Comparison of ENCODE assay signal across 16 cellular contexts in the genomic region with DNA sequence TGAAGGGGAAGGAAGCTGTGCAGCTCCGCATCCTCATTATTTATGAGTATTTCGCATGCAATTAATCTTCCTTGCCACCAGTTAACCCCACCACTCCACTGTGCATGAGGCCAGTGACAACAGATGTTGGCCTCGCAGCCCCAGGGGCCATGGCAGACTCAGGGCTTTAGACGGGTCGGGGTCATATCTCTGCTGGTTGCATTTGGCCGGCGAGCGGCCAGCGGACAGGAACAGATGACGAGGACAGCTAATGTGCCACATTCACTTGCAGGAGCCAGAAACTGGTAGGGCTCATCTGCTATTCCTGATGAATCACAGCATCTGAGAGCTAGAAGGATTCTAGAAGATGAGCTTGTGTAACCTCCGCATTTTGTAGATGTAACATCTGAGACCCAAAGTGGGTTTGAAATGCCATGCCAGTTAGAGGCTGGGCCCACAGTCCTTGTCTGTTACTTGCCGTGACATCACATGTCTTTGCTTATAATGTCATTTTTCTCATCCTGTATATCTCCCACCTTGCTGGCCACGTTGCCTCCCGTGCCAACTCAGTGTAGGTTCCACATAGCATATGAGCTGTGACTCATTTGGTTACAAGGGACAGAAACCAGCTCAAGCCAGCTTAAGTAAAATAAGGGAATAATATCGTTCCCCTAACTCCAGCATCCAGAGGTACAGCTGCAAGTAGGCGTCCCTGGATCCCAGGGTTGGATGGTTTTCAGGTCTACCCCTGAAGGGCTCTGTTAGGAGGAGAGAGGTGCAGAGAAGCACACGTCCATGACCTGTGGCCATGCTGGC.
DNase-seq lines count a peak whose midpoint lies in the region; ATAC-seq, FAIRE-seq and TF ChIP-seq lines count a peak whose summit lies in the region.
"Had no signal": no experiment of that assay in that cellular context is flagged by ENCODE, and none has a peak within 500 bp of the region (broad histone marks: within the 10 kb centered on the region; RNA-seq: fewer than 3 reads in every experiment).

No MANE protein-coding gene starts in this region.

- H3K4me1 ChIP-seq in HepG2 (ENCODE audit: insufficient read depth, low read length) (peaks cover 31% of the 10 kb centered on the region), right lobe of liver (peaks cover 0 to 20% (median 9%) of the 10 kb centered on the region in 4 donors)
- H3K4me1 ChIP-seq: Caco-2, right atrium auricular region had no signal

- 70% methylated on average over 17 of the region's 17 CpGs for WGBS in HepG2 (ENCODE audit: low lambda C conversion rate)
- 79% methylated on average over 8 of the region's 17 CpGs for WGBS in right lobe of liver (ENCODE audit: insufficient coverage, low coverage, low lambda C conversion rate, missing lambda C conversion rate)

- H3K79me2 ChIP-seq in HepG2 (ENCODE audit: insufficient read depth, low read length), result no peaks in the 10 kb centered on the region

- no peaks in the 10 kb centered on the region for H4K20me1 ChIP-seq in HepG2 (ENCODE audit: insufficient read depth, low read length)

- no peak overlapping the region for H3K9ac ChIP-seq in HepG2 (ENCODE audit: insufficient read depth, low read depth, low read length)

- H3K36me3 ChIP-seq in HepG2 (replicated peaks in 1 of 2; ENCODE audit: control insufficient read depth in 1 of 2, insufficient read depth in 2 of 2, low read length in 2 of 2) (no peaks in the 10 kb centered on the region), right lobe of liver (no peaks in the 10 kb centered on the region)
- H3K36me3 ChIP-seq: right atrium auricular region had no signal

- H3K27ac ChIP-seq in HepG2 (ENCODE audit: extremely low read length, insufficient read depth, low read length) (no peak overlapping the region), right lobe of liver (no peak overlapping the region)
- H3K27ac ChIP-seq: right atrium auricular region had no signal

- no TSS peak for BruUV-seq in HepG2 (replicated peaks; lab: Mats Ljungman, UMichigan)

- TF ChIP-seq RAD21 in HepG2 (CRISPR knock-in tag; IDR thresholded peaks at IDR 0.05), result no peak

- in situ Hi-C loops in HepG2 (cut with HindIII; ENCODE audit: extremely low pct_ligation_motif_present, low pct_unique_long_range_greater_than_20kb), result no loop called here

- intact Hi-C loops in HepG2 (cut with micrococcal nuclease; ENCODE audit: unreplicated experiment), result no loop called here
- intact Hi-C loops in right lobe of liver (cut with DNase I), result no loop called here

- CTCF ChIA-PET in HepG2 (lab: Yijun Ruan, JAX; ENCODE audit: low intra/inter-chr PET ratio, low total read pairs), result no interaction called here

- H3K4me3 ChIP-seq in HepG2 (replicated peaks in 1 of 3; ENCODE audit: insufficient read depth in 1 of 3, low read depth in 2 of 3, low read length in 3 of 3) (no peak overlapping the region), right lobe of liver (no peak overlapping the region)
- H3K4me3 ChIP-seq: right atrium auricular region had no signal

- H3K4me2 ChIP-seq in HepG2 (ENCODE audit: low read depth, low read length), result no peak overlapping the region

- H3K9me3 ChIP-seq in HepG2 (ENCODE audit: low read length) (no peaks in the 10 kb centered on the region), right lobe of liver (no peaks in the 10 kb centered on the region)
- H3K9me3 ChIP-seq: Caco-2, right atrium auricular region had no signal

- POLR2A ChIA-PET in HepG2 (lab: Yijun Ruan, JAX), result no interaction called here

- H2AFZ ChIP-seq in HepG2 (ENCODE audit: low read length), result no peak overlapping the region

- H3K27me3 ChIP-seq in HepG2 (ENCODE audit: control insufficient read depth in 1 of 2, insufficient read depth in 2 of 2, low read length in 2 of 2) (no peaks in the 10 kb centered on the region), right lobe of liver (no peaks in the 10 kb centered on the region)
- H3K27me3 ChIP-seq: right atrium auricular region had no signal

- ATAC-seq in HepG2 (no peak), right lobe of liver (no peak), HG02852 (IDR thresholded peaks at IDR 0.05; ENCODE audit: unreplicated experiment) (no peak)
- ATAC-seq: activated naive CD4-positive, alpha-beta T cell treated with anti-CD3 and anti-CD28 coated beads, Interleukin-2, amount 50 U/mL, for 72 hours; left lobe of liver; stimulated activated naive CD8-positive, alpha-beta T cell treated with anti-CD3 and anti-CD28 coated beads, Interleukin-15, amount 100 ng/mL, for 72 hours had no signal

- FAIRE-seq in HepG2 (lab: Jason Lieb, UNC), result no peak

- TF ChIP-seq POLR2A in HepG2 (IDR thresholded peaks at IDR 0.05; ENCODE audit: insufficient read depth in 1 of 2, low read depth in 2 of 2, low read length in 2 of 2) (no peak), right lobe of liver (IDR thresholded peaks at IDR 0.05) (no peak)

- TF ChIP-seq CTCF in HepG2 (CRISPR knock-in tag; IDR thresholded peaks at IDR 0.05) (no peak), right lobe of liver (IDR thresholded peaks at IDR 0.05) (no peak)

- TF ChIP-seq EP300 in HepG2 (IDR thresholded peaks at IDR 0.05; ENCODE audit: low read depth in 2 of 2, low read length in 2 of 2), result no peak
- no peak for TF ChIP-seq EP300 in HepG2 (CRISPR knock-in tag; IDR thresholded peaks at IDR 0.05; ENCODE audit: borderline replicate concordance)

- no peak for DNase-seq in HepG2 (ENCODE audit: low spot score)
- DNase-seq in right lobe of liver, result no peak
- DNase-seq in astrocyte of the hippocampus (ENCODE audit: low read depth, low spot score), result peak; percentile 35
- peak; percentile 80 for DNase-seq in myocyte (ENCODE audit: low read depth)
- no peak for DNase-seq in stimulated activated CD8-positive, alpha-beta memory T cell treated with anti-CD3 and anti-CD28 coated beads, Interleukin-4, amount 100 ng/mL, for 48 hours
- no peak for DNase-seq in NCI-H187 (lab: John Stamatoyannopoulos, UW)
- DNase-seq in HT-29 (ENCODE audit: low spot score), result no peak
- DNase-seq: activated CD4-positive, CD25-positive, alpha-beta regulatory T cell treated with anti-CD3 and anti-CD28 coated beads, Interleukin-2, amount 50 U/mL, for 72 hours; activated CD8-positive, alpha-beta memory T cell treated with anti-CD3 and anti-CD28 coated beads, Interleukin-2, amount 50 U/mL, for 48 hours; Caco-2; H9; stimulated activated naive CD8-positive, alpha-beta T cell treated with anti-CD3 and anti-CD28 coated beads, Interleukin-15, amount 100 ng/mL, for 72 hours had no signal

TF ChIP-seq in HepG2, 621 proteins besides CTCF, POLR2A, EP300 and RAD21:
- TF ChIP-seq CREB1 (IDR thresholded peaks at IDR 0.05), result 0 out of 2 replicates have a peak, but pooled peaks have one; percentile 23
- TF ChIP-seq CREB1 (CRISPR knock-in tag; IDR thresholded peaks at IDR 0.05), result no peak
- no peak for TF ChIP-seq ZNF557 (CRISPR knock-in tag; IDR thresholded peaks at IDR 0.05)

Comparison
In these comparisons a context has a peak if more than half of its experiments do, and no peak if none do; other contexts are left out.
1. DNase-seq: peak in astrocyte of the hippocampus (single experiment) and myocyte (single experiment); none in HepG2 (single experiment), right lobe of liver (0 of 3), stimulated activated CD8-positive, alpha-beta memory T cell treated with anti-CD3 and anti-CD28 coated beads, Interleukin-4, amount 100 ng/mL, for 48 hours (single experiment), NCI-H187 (0 of 2) and HT-29 (single experiment).